In genomic region chr1:173126421-173126820, GRCh38 we compare ENCODE assay signal across 1 cellular context.
TF ChIP-seq lines count a peak whose summit lies in the region.

No MANE protein-coding gene starts in this region.

TF ChIP-seq in IMR-90, 13 proteins besides CTCF, POLR2A, EP300 and RAD21:
- no peak for TF ChIP-seq ELK1 (IDR thresholded peaks at IDR 0.05; ENCODE audit: borderline replicate concordance, low read depth, low read length)
- TF ChIP-seq CHD1 (IDR thresholded peaks at IDR 0.05; ENCODE audit: low read depth, low read length): no peak
- no peak for TF ChIP-seq MXI1 (IDR thresholded peaks at IDR 0.05; ENCODE audit: borderline replicate concordance, low read depth, low read length)
- TF ChIP-seq FOS (IDR thresholded peaks at IDR 0.05; ENCODE audit: low read depth, low read length): no peak
- no peak for TF ChIP-seq USF2 (IDR thresholded peaks at IDR 0.05; ENCODE audit: low read depth, low read length)
- no peak for TF ChIP-seq NFE2L2 (IDR thresholded peaks at IDR 0.05; ENCODE audit: low read depth, low read length)
- no peak for TF ChIP-seq SMC3 (IDR thresholded peaks at IDR 0.05; ENCODE audit: low read depth, low read length)
- no peak for TF ChIP-seq RFX5 (IDR thresholded peaks at IDR 0.05; ENCODE audit: low read depth, low read length)
- TF ChIP-seq MAZ (IDR thresholded peaks at IDR 0.05; ENCODE audit: borderline replicate concordance, low read depth, low read length): no peak
- no peak for TF ChIP-seq RCOR1 (IDR thresholded peaks at IDR 0.05; ENCODE audit: insufficient replicate concordance, low read length)
